8 cellular contexts compared by ENCODE assay signal in genomic region chr13:97256343-97256783, GRCh38. TPM values are rescaled to one million over a fixed set of nuclear protein-coding genes. Genes with fewer than 3 reads are reported as not detected.
A peak's percentile ranks its signal among the peaks of the same experiment; 100 is the strongest.
DNase-seq lines count a peak whose midpoint lies in the region; ATAC-seq and TF ChIP-seq lines count a peak whose summit lies in the region.

No MANE protein-coding gene starts in this region.

- CTCF ChIA-PET in GM10248 (lab: Yijun Ruan, JAX), result no interaction called here

- H3K4me3 ChIP-seq in epithelial cell of esophagus (ENCODE audit: low read length), result no peak overlapping the region

- ATAC-seq in omental fat pad (ENCODE audit: low FRiP score), result peak; percentile 53
- ATAC-seq in GM18861 (IDR thresholded peaks at IDR 0.05; ENCODE audit: unreplicated experiment), result no peak

- TF ChIP-seq CTCF in epithelial cell of esophagus (IDR thresholded peaks at IDR 0.05; ENCODE audit: insufficient read depth, low read depth, low read length, missing control alignments), result no peak
- TF ChIP-seq CTCF in omental fat pad (IDR thresholded peaks at IDR 0.05), result no peak
- no peak for TF ChIP-seq CTCF in GM10248 (IDR thresholded peaks at IDR 0.05; ENCODE audit: control extremely low read depth, extremely low read depth, low read depth, missing control alignments)

- DNase-seq in AG20443 (ENCODE audit: low spot score), result peak; percentile 69
- peak; percentile 45 for DNase-seq in OCI-M2 (lab: John Stamatoyannopoulos, UW; ENCODE audit: unreplicated experiment)
- peak; percentile 80 for DNase-seq in epithelial cell of esophagus (ENCODE audit: low read depth)
- DNase-seq in omental fat pad (ENCODE audit: low spot score), result no peak
- DNase-seq in medulla oblongata (ENCODE audit: extremely low spot score), result no peak
- DNase-seq in GM10248 (ENCODE audit: extremely low spot score), result no peak
- DNase-seq in activated CD4-positive, alpha-beta T cell treated with anti-CD3 and anti-CD28 coated beads for 4 hours, result no peak

- POLR2A ChIA-PET in GM10248 (lab: Yijun Ruan, JAX), result no interaction called here

RNA-seq across cellular contexts. Expression of gene MBNL2, which starts 34.2 kb away (rescaled TPM):
- 100 to 1,000 TPM; 105 to 132 (median 123) TPM for total RNA-seq in omental fat pad

Comparison
In these comparisons a context has a peak if more than half of its experiments do, and no peak if none do; other contexts are left out.
1. DNase-seq: peak in AG20443 (single experiment), OCI-M2 (single experiment) and epithelial cell of esophagus (single experiment); none in omental fat pad (single experiment), medulla oblongata (single experiment), GM10248 (single experiment) and activated CD4-positive, alpha-beta T cell treated with anti-CD3 and anti-CD28 coated beads for 4 hours (0 of 2).